Comparison of ENCODE assay signal across 1 cellular context in genomic region chr3:49673715-49674490, GRCh38.
TF ChIP-seq lines count a peak whose summit lies in the region.

Gene APEH, plus strand, starts transcription at chr3:49674351. Its CDS starts 51 bp downstream, at chr3:49674402.

TF ChIP-seq in HepG2, 621 proteins besides CTCF, POLR2A, EP300 and RAD21 (continued from another document and continues in another):
- no peak for TF ChIP-seq BCLAF1 (IDR thresholded peaks at IDR 0.05)
- no peak for TF ChIP-seq ZNF577 (CRISPR knock-in tag; IDR thresholded peaks at IDR 0.05; ENCODE audit: borderline replicate concordance, low read depth)
- TF ChIP-seq SRSF9 (IDR thresholded peaks at IDR 0.05; ENCODE audit: borderline replicate concordance, insufficient read depth, low read depth, low read length, poor library complexity, severe bottlenecking) = no peak
- TF ChIP-seq, protein P1, sequence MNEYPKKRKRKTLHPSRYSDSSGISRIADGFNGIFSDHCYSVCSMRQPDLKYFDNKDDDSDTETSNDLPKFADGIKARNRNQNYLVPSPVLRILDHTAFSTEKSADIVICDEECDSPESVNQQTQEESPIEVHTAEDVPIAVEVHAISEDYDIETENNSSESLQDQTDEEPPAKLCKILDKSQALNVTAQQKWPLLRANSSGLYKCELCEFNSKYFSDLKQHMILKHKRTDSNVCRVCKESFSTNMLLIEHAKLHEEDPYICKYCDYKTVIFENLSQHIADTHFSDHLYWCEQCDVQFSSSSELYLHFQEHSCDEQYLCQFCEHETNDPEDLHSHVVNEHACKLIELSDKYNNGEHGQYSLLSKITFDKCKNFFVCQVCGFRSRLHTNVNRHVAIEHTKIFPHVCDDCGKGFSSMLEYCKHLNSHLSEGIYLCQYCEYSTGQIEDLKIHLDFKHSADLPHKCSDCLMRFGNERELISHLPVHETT (CRISPR knock-in tag; conservative IDR thresholded peaks at IDR 0.05) = no peak
- TF ChIP-seq ZNF451 (CRISPR knock-in tag; IDR thresholded peaks at IDR 0.05) = no peak
- TF ChIP-seq SIX1 (CRISPR knock-in tag; IDR thresholded peaks at IDR 0.05; ENCODE audit: borderline replicate concordance) = no peak
- peak; percentile 95 for TF ChIP-seq SAP130 (CRISPR knock-in tag; IDR thresholded peaks at IDR 0.05; ENCODE audit: low read depth)
- no peak for TF ChIP-seq ZNF296 (CRISPR knock-in tag; conservative IDR thresholded peaks at IDR 0.05)
- TF ChIP-seq GLI4 (CRISPR knock-in tag; IDR thresholded peaks at IDR 0.05; ENCODE audit: borderline replicate concordance) = 0 out of 2 replicates have a peak, but pooled peaks have one; percentile 25
- TF ChIP-seq, protein P2, sequence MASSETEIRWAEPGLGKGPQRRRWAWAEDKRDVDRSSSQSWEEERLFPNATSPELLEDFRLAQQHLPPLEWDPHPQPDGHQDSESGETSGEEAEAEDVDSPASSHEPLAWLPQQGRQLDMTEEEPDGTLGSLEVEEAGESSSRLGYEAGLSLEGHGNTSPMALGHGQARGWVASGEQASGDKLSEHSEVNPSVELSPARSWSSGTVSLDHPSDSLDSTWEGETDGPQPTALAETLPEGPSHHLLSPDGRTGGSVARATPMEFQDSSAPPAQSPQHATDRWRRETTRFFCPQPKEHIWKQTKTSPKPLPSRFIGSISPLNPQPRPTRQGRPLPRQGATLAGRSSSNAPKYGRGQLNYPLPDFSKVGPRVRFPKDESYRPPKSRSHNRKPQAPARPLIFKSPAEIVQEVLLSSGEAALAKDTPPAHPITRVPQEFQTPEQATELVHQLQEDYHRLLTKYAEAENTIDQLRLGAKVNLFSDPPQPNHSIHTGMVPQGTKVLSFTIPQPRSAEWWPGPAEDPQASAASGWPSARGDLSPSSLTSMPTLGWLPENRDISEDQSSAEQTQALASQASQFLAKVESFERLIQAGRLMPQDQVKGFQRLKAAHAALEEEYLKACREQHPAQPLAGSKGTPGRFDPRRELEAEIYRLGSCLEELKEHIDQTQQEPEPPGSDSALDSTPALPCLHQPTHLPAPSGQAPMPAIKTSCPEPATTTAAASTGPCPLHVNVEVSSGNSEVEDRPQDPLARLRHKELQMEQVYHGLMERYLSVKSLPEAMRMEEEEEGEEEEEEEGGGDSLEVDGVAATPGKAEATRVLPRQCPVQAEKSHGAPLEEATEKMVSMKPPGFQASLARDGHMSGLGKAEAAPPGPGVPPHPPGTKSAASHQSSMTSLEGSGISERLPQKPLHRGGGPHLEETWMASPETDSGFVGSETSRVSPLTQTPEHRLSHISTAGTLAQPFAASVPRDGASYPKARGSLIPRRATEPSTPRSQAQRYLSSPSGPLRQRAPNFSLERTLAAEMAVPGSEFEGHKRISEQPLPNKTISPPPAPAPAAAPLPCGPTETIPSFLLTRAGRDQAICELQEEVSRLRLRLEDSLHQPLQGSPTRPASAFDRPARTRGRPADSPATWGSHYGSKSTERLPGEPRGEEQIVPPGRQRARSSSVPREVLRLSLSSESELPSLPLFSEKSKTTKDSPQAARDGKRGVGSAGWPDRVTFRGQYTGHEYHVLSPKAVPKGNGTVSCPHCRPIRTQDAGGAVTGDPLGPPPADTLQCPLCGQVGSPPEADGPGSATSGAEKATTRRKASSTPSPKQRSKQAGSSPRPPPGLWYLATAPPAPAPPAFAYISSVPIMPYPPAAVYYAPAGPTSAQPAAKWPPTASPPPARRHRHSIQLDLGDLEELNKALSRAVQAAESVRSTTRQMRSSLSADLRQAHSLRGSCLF (CRISPR knock-in tag; IDR thresholded peaks at IDR 0.05; ENCODE audit: borderline replicate concordance) = no peak
- TF ChIP-seq, protein P3, sequence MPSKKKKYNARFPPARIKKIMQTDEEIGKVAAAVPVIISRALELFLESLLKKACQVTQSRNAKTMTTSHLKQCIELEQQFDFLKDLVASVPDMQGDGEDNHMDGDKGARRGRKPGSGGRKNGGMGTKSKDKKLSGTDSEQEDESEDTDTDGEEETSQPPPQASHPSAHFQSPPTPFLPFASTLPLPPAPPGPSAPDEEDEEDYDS (CRISPR knock-in tag; IDR thresholded peaks at IDR 0.05) = peak; percentile 38; the same call in 1 of the 2 replicates
- TF ChIP-seq ZNF687 (CRISPR knock-in tag; IDR thresholded peaks at IDR 0.05) = peak; percentile 94
- TF ChIP-seq MAFF (IDR thresholded peaks at IDR 0.05; ENCODE audit: low read depth, low read length) = no peak
- peak; percentile 58 for TF ChIP-seq HNRNPK (IDR thresholded peaks at IDR 0.05; ENCODE audit: low read depth, low read length, poor library complexity, severe bottlenecking)
- 0 out of 2 replicates have a peak, but pooled peaks have one; percentile 5 for TF ChIP-seq ZNF235 (CRISPR knock-in tag; IDR thresholded peaks at IDR 0.05; ENCODE audit: borderline replicate concordance)
- TF ChIP-seq UBTF (CRISPR knock-in tag; IDR thresholded peaks at IDR 0.05) = peak; percentile 95
- TF ChIP-seq ZNF350 (CRISPR knock-in tag; IDR thresholded peaks at IDR 0.05; ENCODE audit: borderline replicate concordance, low read depth) = no peak; the same call in 1 of the 2 replicates
- TF ChIP-seq KDM4B (CRISPR knock-in tag; IDR thresholded peaks at IDR 0.05) = peak; percentile 51; the same call in 1 of the 2 replicates
- no peak for TF ChIP-seq ZNF713 (CRISPR knock-in tag; IDR thresholded peaks at IDR 0.05)
- TF ChIP-seq JUND (CRISPR knock-in tag; IDR thresholded peaks at IDR 0.05) = no peak
- TF ChIP-seq ZNF142 (CRISPR knock-in tag; IDR thresholded peaks at IDR 0.05) = no peak; the same call in 1 of the 2 replicates
- TF ChIP-seq ZNF224 (CRISPR knock-in tag; IDR thresholded peaks at IDR 0.05) = peak; percentile 81; the same call in 1 of the 2 replicates
- no peak for TF ChIP-seq FOSL1 (CRISPR knock-in tag; IDR thresholded peaks at IDR 0.05; ENCODE audit: borderline replicate concordance)
- TF ChIP-seq NFE2 (CRISPR knock-in tag; IDR thresholded peaks at IDR 0.05) = no peak
- peak; percentile 75; the same call in 1 of the 2 replicates for TF ChIP-seq HOXA9 (CRISPR knock-in tag; IDR thresholded peaks at IDR 0.05; ENCODE audit: borderline replicate concordance)
- no peak for TF ChIP-seq CC2D1A (CRISPR knock-in tag; IDR thresholded peaks at IDR 0.05)
- TF ChIP-seq ZMAT3 (CRISPR knock-in tag; conservative IDR thresholded peaks at IDR 0.05) = peak; percentile 94
- peak; percentile 89 for TF ChIP-seq ZBTB7B (CRISPR knock-in tag; IDR thresholded peaks at IDR 0.05)
- no peak for TF ChIP-seq EEA1 (CRISPR knock-in tag; IDR thresholded peaks at IDR 0.05; ENCODE audit: borderline replicate concordance)
- TF ChIP-seq RFX5 (IDR thresholded peaks at IDR 0.05; ENCODE audit: low read depth, low read length) = no peak
- peak; percentile 88 for TF ChIP-seq ZNF501 (CRISPR knock-in tag; IDR thresholded peaks at IDR 0.05)
- no peak for TF ChIP-seq ZNF562 (CRISPR knock-in tag; IDR thresholded peaks at IDR 0.05; ENCODE audit: borderline replicate concordance)
- TF ChIP-seq MXD4 (CRISPR knock-in tag; IDR thresholded peaks at IDR 0.05) = no peak; the same call in 1 of the 2 replicates
- peak; percentile 86; the same call in 1 of the 2 replicates for TF ChIP-seq KDM5B (CRISPR knock-in tag; IDR thresholded peaks at IDR 0.05; ENCODE audit: borderline replicate concordance)
- no peak for TF ChIP-seq ZNF460 (CRISPR knock-in tag; IDR thresholded peaks at IDR 0.05; ENCODE audit: borderline replicate concordance)
- TF ChIP-seq NONO (IDR thresholded peaks at IDR 0.05) = no peak
- peak; percentile 74; the same call in 1 of the 2 replicates for TF ChIP-seq NONO (CRISPR knock-in tag; conservative IDR thresholded peaks at IDR 0.05)
